Comparison of ENCODE assay signal across 14 cellular contexts in the genomic region with DNA sequence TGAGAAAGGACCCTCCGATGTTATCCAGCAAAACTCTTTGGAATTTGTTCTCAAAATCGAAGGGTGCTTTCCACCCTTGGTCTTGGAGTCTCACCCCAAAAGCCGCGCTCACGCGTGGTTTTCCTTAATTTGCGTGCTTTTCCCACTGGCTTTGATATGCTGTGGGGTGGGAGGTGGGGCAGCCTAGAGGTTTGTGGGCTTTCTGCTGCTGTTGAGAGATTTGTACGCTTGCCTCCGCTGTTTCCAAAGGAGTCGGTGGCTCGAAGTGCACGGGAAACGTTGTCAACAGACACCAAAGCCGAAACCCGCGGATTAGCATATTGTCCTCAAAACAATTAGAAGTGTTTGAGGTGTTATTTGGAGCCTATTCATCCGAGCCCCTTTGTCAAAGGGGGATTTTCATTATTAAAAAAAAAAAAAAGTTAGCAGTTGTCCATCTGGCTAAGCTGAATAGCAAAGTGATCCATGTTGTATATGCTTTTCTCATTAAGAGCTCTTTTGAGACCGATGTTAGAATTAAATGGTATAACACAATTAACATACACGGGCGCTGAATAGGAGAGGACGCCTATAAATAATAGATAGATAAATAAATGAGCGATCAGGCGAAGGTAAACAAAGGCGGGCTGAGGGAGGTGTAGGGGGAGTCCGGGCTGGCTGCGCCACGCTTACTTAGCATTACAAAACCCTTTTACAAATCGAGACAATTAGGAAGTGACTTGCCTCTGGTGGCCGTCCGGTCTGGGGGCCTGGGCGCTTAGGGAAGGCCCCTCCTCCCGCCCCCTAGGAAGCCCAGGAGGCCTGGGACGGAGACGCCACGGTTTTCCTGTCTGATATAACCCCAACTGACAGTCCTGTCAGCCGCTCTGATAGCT. TPM values are rescaled to one million over a fixed set of nuclear protein-coding genes. Genes with fewer than 3 reads are reported as not detected.
DNase-seq lines count a peak whose midpoint lies in the region; ATAC-seq and TF ChIP-seq lines count a peak whose summit lies in the region.
"Had no signal": no experiment of that assay in that cellular context is flagged by ENCODE, and none has a peak within 500 bp of the region (broad histone marks: within the 10 kb centered on the region; RNA-seq: fewer than 3 reads in every experiment).

No MANE protein-coding gene starts in this region.

- no peaks in the 10 kb centered on the region for H3K9me2 ChIP-seq in GM23338 (ENCODE audit: insufficient read depth)

- H3K4me3 ChIP-seq in GM23338 (peak overlapping the region; percentile 49), WI38 (ENCODE audit: low read depth, low read length) (peak overlapping the region; percentile 7), skeletal muscle tissue (ENCODE audit: low read length in 3 of 3) (peak overlapping the region; percentile 58 to 65 (median 61)), gastroesophageal sphincter (peak overlapping the region in 1 of 2 donors; percentile 47)

- peak; percentile 10 for ATAC-seq in GM23338
- no peak for ATAC-seq in gastroesophageal sphincter
- no peak for ATAC-seq in GM18517 (IDR thresholded peaks at IDR 0.05; ENCODE audit: unreplicated experiment)

- peak overlapping the region; percentile 83 for H3K4me3 Mint-ChIP-seq in GM23338

- H3K4me2 ChIP-seq in GM23338, result peak overlapping the region; percentile 82

- no peaks in the 10 kb centered on the region for H3K36me3 ChIP-seq in GM23338 (ENCODE audit: insufficient read depth)
- no peaks in the 10 kb centered on the region for H3K36me3 ChIP-seq in skeletal muscle tissue (ENCODE audit: control insufficient read depth in 3 of 3, insufficient read depth in 3 of 3, low read length in 3 of 3)
- H3K36me3 ChIP-seq in gastroesophageal sphincter, result no peaks in the 10 kb centered on the region
- H3K36me3 ChIP-seq: brain microvascular endothelial cell had no signal

- no peak for TF ChIP-seq POLR2A in gastroesophageal sphincter (IDR thresholded peaks at IDR 0.05)

- H2AFZ ChIP-seq in GM23338, result no peak overlapping the region

- peak overlapping the region in 1 of 3 donors; percentile 33 for H3K9ac ChIP-seq in skeletal muscle tissue (ENCODE audit: low read depth in 1 of 3, low read length in 3 of 3)

- H3K4me1 ChIP-seq in GM23338 (ENCODE audit: insufficient read depth), result peaks cover 66% of the 10 kb centered on the region
- H3K4me1 ChIP-seq in skeletal muscle tissue (ENCODE audit: control insufficient read depth in 3 of 3, insufficient read depth in 3 of 3, low read length in 3 of 3), result peaks cover 33 to 39% (median 37%) of the 10 kb centered on the region in 3 donors
- peaks cover 0 to 75% (median 37%) of the 10 kb centered on the region in 3 donors for H3K4me1 ChIP-seq in gastroesophageal sphincter

- H4K20me1 ChIP-seq in GM23338 (replicated peaks; ENCODE audit: insufficient read depth), result peaks cover 6% of the 10 kb centered on the region; the same call in 1 of the 2 replicates

- H3K27me3 ChIP-seq in GM23338 (ENCODE audit: insufficient read depth) (peaks cover 99% of the 10 kb centered on the region), skeletal muscle tissue (ENCODE audit: control insufficient read depth in 3 of 3, insufficient read depth in 3 of 3, low read length in 3 of 3) (peaks cover 92 to 100% (median 95%) of the 10 kb centered on the region in 3 donors), gastroesophageal sphincter (peaks cover 100% of the 10 kb centered on the region)

- no peaks in the 10 kb centered on the region; the same call in 2 of the 3 replicates for H3K9me3 Mint-ChIP-seq in GM23338
- H3K9me3 Mint-ChIP-seq: naive B cell had no signal

- peaks cover 51% of the 10 kb centered on the region for H3F3A ChIP-seq in GM23338 (replicated peaks; ENCODE audit: low read depth)

- H3K27me3 Mint-ChIP-seq in GM23338 (ENCODE audit: insufficient read depth, low read depth, poor library complexity), result peaks cover 100% of the 10 kb centered on the region

- no peak overlapping the region for H3K27ac Mint-ChIP-seq in GM23338
- H3K27ac Mint-ChIP-seq: naive B cell had no signal

- H3K4me1 Mint-ChIP-seq in GM23338, result peaks cover 68% of the 10 kb centered on the region

- TF ChIP-seq EP300 in gastroesophageal sphincter (IDR thresholded peaks at IDR 0.05), result no peak

- TF ChIP-seq CTCF in GM23338 (conservative IDR thresholded peaks at IDR 0.05; ENCODE audit: low read depth in 2 of 2) (no peak), WI38 (IDR thresholded peaks at IDR 0.05; ENCODE audit: low read depth, low read length) (no peak), gastroesophageal sphincter (IDR thresholded peaks at IDR 0.05) (no peak)

- no peaks in the 10 kb centered on the region; the same call in 2 of the 3 replicates for H3K36me3 Mint-ChIP-seq in GM23338 (ENCODE audit: low read depth)

- H3K27ac ChIP-seq in GM23338 (ENCODE audit: low read depth) (no peak overlapping the region), skeletal muscle tissue (ENCODE audit: low read depth, low read length) (no peak overlapping the region), gastroesophageal sphincter (no peak overlapping the region)
- H3K27ac ChIP-seq: brain microvascular endothelial cell had no signal

- H3K9me3 ChIP-seq in skeletal muscle tissue (ENCODE audit: control insufficient read depth in 3 of 3, low read length in 3 of 3) (no peaks in the 10 kb centered on the region), gastroesophageal sphincter (no peaks in the 10 kb centered on the region)

- DNase-seq in GM23338 (ENCODE audit: low spot score) (peak; percentile 94), islet precursor cell (peak; percentile 75)
- DNase-seq in central memory CD4-positive, alpha-beta T cell, result no peak
- DNase-seq: brain microvascular endothelial cell; naive B cell; stimulated activated CD4-positive, alpha-beta T cell treated with anti-CD3 and anti-CD28 coated beads, Interleukin-4, amount 100 ng/mL, for 24 hours; SW 1271 had no signal

- no peaks in the 10 kb centered on the region for H3K79me2 ChIP-seq in GM23338 (replicated peaks; ENCODE audit: insufficient read depth)

- 0 to 3% methylated on average over 17 to 36 of the region's 36 CpGs for WGBS in gastroesophageal sphincter (ENCODE audit: low coverage in 1 of 2), 2 donors

TF ChIP-seq in GM23338, 12 proteins besides CTCF, POLR2A, EP300 and RAD21 (continues in another document):
- TF ChIP-seq ZNF114 (CRISPR knock-in tag; IDR thresholded peaks at IDR 0.05) (no peak), ZNF462 (CRISPR knock-in tag; IDR thresholded peaks at IDR 0.05) (no peak), JUNB (IDR thresholded peaks at IDR 0.05; ENCODE audit: unreplicated experiment) (no peak)

RNA-seq across cellular contexts. Expression of gene SOX14, which starts 3.3 kb away (rescaled TPM):
- 0.23 TPM in 1 of 2 replicates, not detected in the other for total RNA-seq in GM23338 (2014; rRNA removed; shearing (Covaris generic))
- 0.39 TPM in 1 of 2 replicates, not detected in the other for polyA plus RNA-seq in GM23338 (2016; fragmentation: Nextera tagmentation; extraction: Ambion mirVana)
- total RNA-seq in skeletal muscle tissue (not detected), gastroesophageal sphincter (not detected)
- total RNA-seq: Daoy, fibroblast of villous mesenchyme, LHCN-M2 had no signal
